In genomic region chr3:128496019-128496601, GRCh38 we compare ENCODE assay signal across 1 cellular context.
TF ChIP-seq lines count a peak whose summit lies in the region.

No MANE protein-coding gene starts in this region.

TF ChIP-seq in endothelial cell of umbilical vein, 7 proteins besides CTCF, POLR2A, EP300 and RAD21 (continued from another document):
- TF ChIP-seq EZH2 (IDR thresholded peaks at IDR 0.05; ENCODE audit: borderline replicate concordance, low read depth, low read length, severe bottlenecking), result no peak
- TF ChIP-seq GATA2 (IDR thresholded peaks at IDR 0.05; ENCODE audit: insufficient read depth, insufficient read length, low read depth, low read length), result no peak
- TF ChIP-seq MAX (IDR thresholded peaks at IDR 0.05; ENCODE audit: insufficient read depth, insufficient read length), result no peak
- TF ChIP-seq JUN (IDR thresholded peaks at IDR 0.05; ENCODE audit: borderline replicate concordance, insufficient read depth, insufficient read length, low read depth), result no peak
TF ChIP-seq in endothelial cell of umbilical vein: peak in this region for 0.
